8 cellular contexts compared by ENCODE assay signal in the genomic region with DNA sequence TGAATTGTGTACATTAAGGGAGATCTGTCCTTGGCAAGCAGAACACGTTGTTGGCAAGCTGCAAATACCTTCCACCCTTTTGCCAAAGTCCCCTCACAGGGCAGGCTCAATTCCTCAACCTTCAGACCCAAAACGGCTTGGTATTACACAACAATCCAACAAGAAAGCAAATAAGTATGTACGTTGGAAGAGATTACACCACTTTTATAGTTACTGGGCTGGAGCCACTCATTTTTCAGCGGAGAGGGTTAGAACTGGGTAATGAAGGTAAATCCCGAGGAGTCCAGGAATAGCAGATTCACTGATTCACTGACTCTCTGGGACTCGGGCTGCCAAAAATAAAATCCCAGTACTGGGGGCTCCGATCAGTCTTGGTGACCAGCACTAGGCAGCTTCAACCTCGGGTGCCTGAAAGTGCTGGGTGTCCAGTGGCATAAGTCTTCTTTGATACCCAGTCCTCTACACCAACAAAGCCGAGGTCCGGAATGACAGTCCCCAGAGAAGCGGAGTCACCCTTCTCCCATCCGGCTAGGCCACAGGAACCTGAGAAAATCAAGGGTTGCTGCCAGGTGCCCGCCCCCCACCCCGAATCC. TPM values are rescaled to one million over a fixed set of nuclear protein-coding genes. Genes with fewer than 3 reads are reported as not detected.
DNase-seq lines count a peak whose midpoint lies in the region; ATAC-seq and TF ChIP-seq lines count a peak whose summit lies in the region.

No MANE protein-coding gene starts in this region.

- no peak for TF ChIP-seq CTCF in lower leg skin (IDR thresholded peaks at IDR 0.05)
- no peak for TF ChIP-seq CTCF in tibial nerve (IDR thresholded peaks at IDR 0.05)

- H3K27me3 Mint-ChIP-seq in central memory CD8-positive, alpha-beta T cell: no peaks in the 10 kb centered on the region

- H3K36me3 ChIP-seq in Karpas-422 (ENCODE audit: insufficient read depth, low read length) (peaks cover 16% of the 10 kb centered on the region; the same call in 1 of the 2 replicates), tibial nerve (peaks cover 0 to 12% (median 0%) of the 10 kb centered on the region in 3 donors)

- no peaks in the 10 kb centered on the region for H3K9me3 Mint-ChIP-seq in central memory CD8-positive, alpha-beta T cell

- H3K4me3 ChIP-seq in Karpas-422 (ENCODE audit: low read length) (peak overlapping the region; percentile 71), lower leg skin (ENCODE audit: low read depth, poor library complexity, severe bottlenecking) (peak overlapping the region; percentile 38), tibial nerve (peak overlapping the region; percentile 38 to 72 (median 66))

- ATAC-seq in GM19397 (IDR thresholded peaks at IDR 0.05; ENCODE audit: unreplicated experiment): peak; percentile 11
- ATAC-seq in central memory CD8-positive, alpha-beta T cell (replicated peaks; ENCODE audit: extremely low read depth, poor library complexity, severe bottlenecking): peak; percentile 8

- peaks cover 23% of the 10 kb centered on the region for H3K4me1 ChIP-seq in Karpas-422 (ENCODE audit: low read length)
- peaks cover 0 to 16% (median 0%) of the 10 kb centered on the region in 4 donors for H3K4me1 ChIP-seq in tibial nerve

- peak overlapping the region; percentile 83 for H3K9ac ChIP-seq in Karpas-422 (ENCODE audit: low read length)

- no peak for TF ChIP-seq POLR2A in lower leg skin (IDR thresholded peaks at IDR 0.05)
- no peak for TF ChIP-seq POLR2A in tibial nerve (IDR thresholded peaks at IDR 0.05)

- H3K4me3 Mint-ChIP-seq in central memory CD8-positive, alpha-beta T cell: peak overlapping the region; percentile 86

- no peaks in the 10 kb centered on the region for H3K27me3 ChIP-seq in Karpas-422 (ENCODE audit: low read length)
- peaks cover 0 to 3% of the 10 kb centered on the region in 2 donors for H3K27me3 ChIP-seq in tibial nerve

- TF ChIP-seq EP300 in tibial nerve (IDR thresholded peaks at IDR 0.05): no peak

- DNase-seq in AG08395 (ENCODE audit: low spot score) (peak; percentile 11), Karpas-422 (no peak), lower leg skin (ENCODE audit: low spot score in 2 of 2) (no peak), tibial nerve (ENCODE audit: low spot score in 2 of 2) (no peak), NCI-H69 (lab: John Stamatoyannopoulos, UW) (no peak), NCI-H1694 treated with DMSO at 0.1 percent for 48 hours (lab: John Stamatoyannopoulos, UW) (no peak)
- no peak for DNase-seq in central memory CD8-positive, alpha-beta T cell (ENCODE audit: low spot score in 2 of 2)

- H3K36me3 Mint-ChIP-seq in central memory CD8-positive, alpha-beta T cell (ENCODE audit: insufficient read depth): peaks cover 10% of the 10 kb centered on the region

- H3K4me2 ChIP-seq in Karpas-422 (ENCODE audit: low read depth, low read length, poor library complexity, severe bottlenecking): peak overlapping the region; percentile 76

- H4K20me1 ChIP-seq in Karpas-422 (ENCODE audit: insufficient read depth, low read depth, low read length): no peaks in the 10 kb centered on the region

- H3K4me1 Mint-ChIP-seq in central memory CD8-positive, alpha-beta T cell: peaks cover 5% of the 10 kb centered on the region

- H2AFZ ChIP-seq in Karpas-422 (ENCODE audit: low read length): no peak overlapping the region

- 0 to 28% methylated on average over 12 to 14 of the region's 14 CpGs for WGBS in lower leg skin, 2 donors
- 7 to 41% methylated on average over 6 to 14 of the region's 14 CpGs for WGBS in tibial nerve, 2 donors

- H3K9me2 ChIP-seq in Karpas-422 (replicated peaks; ENCODE audit: insufficient read depth, low read length): no peaks in the 10 kb centered on the region

- H3K9me3 ChIP-seq in Karpas-422 (ENCODE audit: low read length) (no peaks in the 10 kb centered on the region), tibial nerve (no peaks in the 10 kb centered on the region)

- H3K79me2 ChIP-seq in Karpas-422 (ENCODE audit: low read length): peaks cover 22% of the 10 kb centered on the region

- intact Hi-C loops in lower leg skin (cut with DNase I; ENCODE audit: low total_unique reads): no loop called here

- peak overlapping the region; percentile 60; the same call in 1 of the 2 replicates for H3K27ac ChIP-seq in Karpas-422 (ENCODE audit: low read length)
- peak overlapping the region in 3 of 4 donors; percentile 81 to 93 (median 84) for H3K27ac ChIP-seq in tibial nerve

- H3K27ac Mint-ChIP-seq in central memory CD8-positive, alpha-beta T cell (ENCODE audit: low read depth): peak overlapping the region; percentile 72

RNA-seq across cellular contexts. Expression of gene TIMM8A, which starts 0.6 kb away (rescaled TPM):
- 3.5 and 10.3 TPM in 2 replicates for total RNA-seq in Karpas-422 (2014; rRNA removed; shearing (Covaris generic); ENCODE audit: low replicate concordance)
- total RNA-seq in lower leg skin (1 to 10 TPM; 6.9 to 8.9 (median 8.6) TPM), tibial nerve (1 to 10 TPM; 2.6 to 7.5 (median 5.4) TPM)

RNA-seq across cellular contexts. Expression of gene BTK, which starts 38.0 kb away (rescaled TPM):
- 81.6 and 94.2 TPM in 2 replicates for total RNA-seq in Karpas-422 (2014; rRNA removed; shearing (Covaris generic); ENCODE audit: low replicate concordance)
- total RNA-seq in lower leg skin (1 to 10 TPM; 1.5 to 3.6 (median 3.4) TPM), tibial nerve (10 to 100 TPM in 1 of 4 donors, 1 to 10 TPM in 3; 2.5 to 19.7 (median 4.9) TPM)

RNA-seq across cellular contexts. Expression of gene RPL36A, which starts 42.9 kb away (rescaled TPM):
- total RNA-seq in Karpas-422 (2014; rRNA removed; shearing (Covaris generic); ENCODE audit: low replicate concordance): 1,280 and 3,178 TPM in 2 replicates
- total RNA-seq in lower leg skin (1,000 to 10,000 TPM; 1,158 to 5,300 (median 1,747) TPM), tibial nerve (1,000 to 10,000 TPM in 3 of 4 donors, 100 to 1,000 TPM in 1; 493 to 1,912 (median 1,279) TPM)

RNA-seq across cellular contexts. Expression of gene TAF7L, which starts 56.8 kb away (rescaled TPM):
- not detected in 2 replicates for total RNA-seq in Karpas-422 (2014; rRNA removed; shearing (Covaris generic); ENCODE audit: low replicate concordance)
- total RNA-seq in lower leg skin: 1 to 10 TPM in 1 of 4 donors, under 1 TPM in 3; 0.45 to 1.5 (median 0.67) TPM
- under 1 TPM in 2 of 4 donors, not detected in 2; 0.21 to 0.90 TPM for total RNA-seq in tibial nerve

RNA-seq across cellular contexts. Expression of gene GLA, which starts 59.8 kb away (rescaled TPM):
- total RNA-seq in Karpas-422 (2014; rRNA removed; shearing (Covaris generic); ENCODE audit: low replicate concordance): 25.8 and 30.1 TPM in 2 replicates
- total RNA-seq in lower leg skin (10 to 100 TPM; 16.4 to 21.1 (median 18.0) TPM), tibial nerve (10 to 100 TPM; 18.1 to 20.1 (median 19.2) TPM)
